ENCODE assay signal across 8 cellular contexts in the genomic region with DNA sequence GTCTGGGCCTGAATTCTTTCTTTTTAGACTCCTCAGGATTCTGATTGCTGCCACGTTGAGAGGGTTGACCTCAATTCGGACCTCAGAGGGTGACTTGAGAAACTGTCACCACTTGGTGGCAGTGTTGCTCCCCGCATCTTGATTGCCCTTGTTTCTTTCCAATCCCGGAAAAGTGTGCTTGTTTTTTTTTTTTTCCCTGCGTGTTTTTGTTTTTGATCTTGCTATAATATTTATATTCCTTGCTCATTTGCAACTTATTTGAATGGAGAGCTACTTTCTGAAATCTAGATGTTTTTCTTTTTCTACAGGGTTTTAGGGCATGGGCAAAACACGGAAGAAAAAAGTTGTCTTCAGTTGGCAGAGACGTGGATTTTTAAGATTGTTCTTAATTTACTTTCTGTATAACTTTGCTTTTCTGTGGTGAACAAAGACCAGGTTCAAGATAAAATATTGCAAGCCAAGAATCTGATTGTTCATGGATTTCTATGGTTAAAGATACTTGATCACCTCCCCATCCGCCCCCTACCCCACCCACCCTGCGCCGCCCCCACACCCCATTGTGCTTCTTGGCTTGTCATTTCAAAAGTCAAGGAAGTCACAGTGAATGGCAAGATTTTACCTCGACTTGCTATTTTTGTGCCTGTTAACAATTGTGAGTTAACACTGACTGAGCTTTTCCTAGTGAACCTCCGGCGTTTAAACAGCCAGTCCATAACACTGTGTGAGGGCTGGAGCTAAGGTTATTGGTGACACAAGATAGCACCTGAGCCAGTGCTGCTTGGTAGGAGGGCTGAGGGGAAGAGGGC.
DNase-seq lines count a peak whose midpoint lies in the region; ATAC-seq and TF ChIP-seq lines count a peak whose summit lies in the region.

No MANE protein-coding gene starts in this region.

- CTCF ChIA-PET in CD8-positive, alpha-beta T cell (lab: Charles Lee): interaction anchor here (0.5 to 6.0 kb wide), 25 partner anchors 8 to 803 kb away, joined by 3 to 51 read pairs (median 4); partner anchors contain the start of gene TLR10

- peak overlapping the region; percentile 11 for H3K27ac Mint-ChIP-seq in CD8-positive, alpha-beta T cell
- H3K27ac Mint-ChIP-seq in activated CD4-positive, alpha-beta T cell treated with anti-CD3 and anti-CD28 coated beads, Interleukin-2, amount 10 ng/mL, durations not matched to agents 24 days and 14 days: peak overlapping the region; percentile 69

- H3K9me3 Mint-ChIP-seq in CD8-positive, alpha-beta T cell: no peaks in the 10 kb centered on the region
- no peaks in the 10 kb centered on the region for H3K9me3 Mint-ChIP-seq in activated CD4-positive, alpha-beta T cell treated with anti-CD3 and anti-CD28 coated beads, Interleukin-2, amount 10 ng/mL, durations not matched to agents 24 days and 14 days

- H3K27me3 ChIP-seq in CD8-positive, alpha-beta T cell (ENCODE audit: insufficient read depth, low read length): no peaks in the 10 kb centered on the region
- H3K27me3 ChIP-seq in H7 (ENCODE audit: control insufficient read depth, insufficient read depth, low read length): no peaks in the 10 kb centered on the region

- H3K4me1 Mint-ChIP-seq in CD8-positive, alpha-beta T cell (ENCODE audit: low read depth): peaks cover 12% of the 10 kb centered on the region
- peaks cover 12% of the 10 kb centered on the region for H3K4me1 Mint-ChIP-seq in activated CD4-positive, alpha-beta T cell treated with anti-CD3 and anti-CD28 coated beads, Interleukin-2, amount 10 ng/mL, durations not matched to agents 24 days and 14 days

- peak; percentile 97 for TF ChIP-seq CTCF in CD8-positive, alpha-beta T cell (IDR thresholded peaks at IDR 0.05)
- TF ChIP-seq CTCF in coronary artery (IDR thresholded peaks at IDR 0.05): peak; percentile 66
- TF ChIP-seq CTCF in lower leg skin (IDR thresholded peaks at IDR 0.05): peak in 1 of 3 donors; percentile 26

- H3K36me3 Mint-ChIP-seq in CD8-positive, alpha-beta T cell: peaks cover 51% of the 10 kb centered on the region
- H3K36me3 Mint-ChIP-seq in activated CD4-positive, alpha-beta T cell treated with anti-CD3 and anti-CD28 coated beads, Interleukin-2, amount 10 ng/mL, durations not matched to agents 24 days and 14 days (ENCODE audit: low read depth): peaks cover 27% of the 10 kb centered on the region

- POLR2A ChIA-PET in CD8-positive, alpha-beta T cell (lab: Charles Lee): no interaction called here

- H3K27me3 Mint-ChIP-seq in CD8-positive, alpha-beta T cell (ENCODE audit: low read depth): no peaks in the 10 kb centered on the region
- H3K27me3 Mint-ChIP-seq in activated CD4-positive, alpha-beta T cell treated with anti-CD3 and anti-CD28 coated beads, Interleukin-2, amount 10 ng/mL, durations not matched to agents 24 days and 14 days: no peaks in the 10 kb centered on the region

- no peaks in the 10 kb centered on the region for H3K9me3 ChIP-seq in CD8-positive, alpha-beta T cell (ENCODE audit: low read length)

- TF ChIP-seq POLR2A in lower leg skin (IDR thresholded peaks at IDR 0.05) (no peak), GM18505 (IDR thresholded peaks at IDR 0.05; ENCODE audit: borderline replicate concordance, extremely low read depth, insufficient read depth, insufficient read length) (no peak)

- H3K4me1 ChIP-seq in CD8-positive, alpha-beta T cell (ENCODE audit: insufficient read depth, low read length): no peaks in the 10 kb centered on the region

- intact Hi-C loops in CD8-positive, alpha-beta T cell (cut with DNase I, micrococcal nuclease): loop anchor here (1.0 to 5.0 kb wide), 10 partner anchors 117 to 795 kb away; partner anchors contain the start of genes TLR6 (in 2 of the 2) and TLR10 (in 1 of the 2)
- intact Hi-C loops in activated CD4-positive, alpha-beta T cell treated with anti-CD3 and anti-CD28 coated beads, Interleukin-2, amount 10 ng/mL, durations not matched to agents 24 days and 14 days (cut with micrococcal nuclease): loop anchor here (1.0 to 5.0 kb wide), 7 partner anchors 70 to 795 kb away; partner anchors contain the start of gene TLR6
- intact Hi-C loops in lower leg skin (cut with DNase I; ENCODE audit: low total_unique reads): loop anchor here (10.0 kb wide), 1 partner anchor 113 kb away; no protein-coding TSS in a partner anchor

- peak overlapping the region; percentile 83 for H3K4me3 Mint-ChIP-seq in CD8-positive, alpha-beta T cell
- peak overlapping the region; percentile 88 for H3K4me3 Mint-ChIP-seq in activated CD4-positive, alpha-beta T cell treated with anti-CD3 and anti-CD28 coated beads, Interleukin-2, amount 10 ng/mL, durations not matched to agents 24 days and 14 days

- DNase-seq in CD8-positive, alpha-beta T cell: peak; percentile 24 to 73 (median 51)
- DNase-seq in H7 (peak; percentile 79), NCI-H2227 (lab: John Stamatoyannopoulos, UW; ENCODE audit: unreplicated experiment) (peak; percentile 69), coronary artery (ENCODE audit: low spot score) (no peak), lower leg skin (ENCODE audit: low spot score in 2 of 2) (peak; percentile 83 to 96)
- DNase-seq in activated CD4-positive, alpha-beta T cell treated with anti-CD3 and anti-CD28 coated beads, Interleukin-2, amount 10 ng/mL, durations not matched to agents 24 days and 14 days: peak; percentile 88
- DNase-seq in stimulated activated CD4-positive, alpha-beta T cell treated with anti-CD3 and anti-CD28 coated beads, TNF-alpha, amount 100 ng/mL, for 24 hours (ENCODE audit: low read depth in 3 of 3): peak; percentile 35 to 64 (median 61)

- WGBS in lower leg skin, 2 donors: 12% methylated on average over 13 of the region's 13 CpGs

- no peak overlapping the region for H3K27ac ChIP-seq in CD8-positive, alpha-beta T cell (ENCODE audit: low read depth, low read length)
- H3K27ac ChIP-seq in coronary artery: peak overlapping the region; percentile 41 to 79

- peaks cover 9% of the 10 kb centered on the region for H3K36me3 ChIP-seq in CD8-positive, alpha-beta T cell (ENCODE audit: insufficient read depth, low read length)
- no peaks in the 10 kb centered on the region for H3K36me3 ChIP-seq in H7 (replicated peaks; ENCODE audit: control insufficient read depth, insufficient read depth, low read length)

- peak; percentile 59 for ATAC-seq in CD8-positive, alpha-beta T cell
- no peak for ATAC-seq in GM18505 (IDR thresholded peaks at IDR 0.05; ENCODE audit: unreplicated experiment)

- H3K4me3 ChIP-seq in CD8-positive, alpha-beta T cell (ENCODE audit: low read depth, low read length): no peak overlapping the region
- no peak overlapping the region for H3K4me3 ChIP-seq in H7 (ENCODE audit: insufficient read depth, low read depth, low read length)
- peak overlapping the region; percentile 61 for H3K4me3 ChIP-seq in coronary artery
- no peak overlapping the region for H3K4me3 ChIP-seq in lower leg skin (ENCODE audit: low read depth, poor library complexity, severe bottlenecking)
